Comparison of ENCODE assay signal across 1 cellular context in the genomic region with DNA sequence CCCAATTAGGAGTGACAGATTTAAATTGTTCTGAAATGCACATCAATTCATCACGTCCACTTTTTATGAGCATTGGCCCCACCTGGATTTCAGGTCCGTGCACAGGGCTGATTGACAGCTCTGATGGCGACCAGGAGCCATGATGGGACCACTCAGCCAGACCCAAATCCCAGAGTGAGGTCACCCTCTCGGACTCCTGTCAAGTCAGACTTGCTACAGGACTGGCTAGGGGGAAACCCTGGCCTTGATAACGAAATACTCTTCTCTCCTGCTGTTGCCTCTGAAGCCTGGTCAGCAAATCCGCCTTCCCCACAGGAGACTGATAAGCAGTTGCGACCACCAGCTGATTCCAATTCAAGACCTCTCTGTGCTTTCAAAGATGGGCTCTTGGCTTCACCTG.
TF ChIP-seq lines count a peak whose summit lies in the region.

No MANE protein-coding gene starts in this region.

TF ChIP-seq in WTC11, 78 proteins besides CTCF, POLR2A, EP300 and RAD21 (continued from another document):
- TF ChIP-seq, protein P1, sequence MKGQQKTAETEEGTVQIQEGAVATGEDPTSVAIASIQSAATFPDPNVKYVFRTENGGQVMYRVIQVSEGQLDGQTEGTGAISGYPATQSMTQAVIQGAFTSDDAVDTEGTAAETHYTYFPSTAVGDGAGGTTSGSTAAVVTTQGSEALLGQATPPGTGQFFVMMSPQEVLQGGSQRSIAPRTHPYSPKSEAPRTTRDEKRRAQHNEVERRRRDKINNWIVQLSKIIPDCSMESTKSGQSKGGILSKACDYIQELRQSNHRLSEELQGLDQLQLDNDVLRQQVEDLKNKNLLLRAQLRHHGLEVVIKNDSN (CRISPR knock-in tag; IDR thresholded peaks at IDR 0.05): no peak
- no peak for TF ChIP-seq GRHL2 (CRISPR knock-in tag; IDR thresholded peaks at IDR 0.05; ENCODE audit: insufficient replicate concordance, severe bottlenecking)
- TF ChIP-seq ZNF232 (CRISPR knock-in tag; IDR thresholded peaks at IDR 0.05): no peak
- no peak for TF ChIP-seq EMX1 (CRISPR knock-in tag; IDR thresholded peaks at IDR 0.05)
- TF ChIP-seq, protein P2, sequence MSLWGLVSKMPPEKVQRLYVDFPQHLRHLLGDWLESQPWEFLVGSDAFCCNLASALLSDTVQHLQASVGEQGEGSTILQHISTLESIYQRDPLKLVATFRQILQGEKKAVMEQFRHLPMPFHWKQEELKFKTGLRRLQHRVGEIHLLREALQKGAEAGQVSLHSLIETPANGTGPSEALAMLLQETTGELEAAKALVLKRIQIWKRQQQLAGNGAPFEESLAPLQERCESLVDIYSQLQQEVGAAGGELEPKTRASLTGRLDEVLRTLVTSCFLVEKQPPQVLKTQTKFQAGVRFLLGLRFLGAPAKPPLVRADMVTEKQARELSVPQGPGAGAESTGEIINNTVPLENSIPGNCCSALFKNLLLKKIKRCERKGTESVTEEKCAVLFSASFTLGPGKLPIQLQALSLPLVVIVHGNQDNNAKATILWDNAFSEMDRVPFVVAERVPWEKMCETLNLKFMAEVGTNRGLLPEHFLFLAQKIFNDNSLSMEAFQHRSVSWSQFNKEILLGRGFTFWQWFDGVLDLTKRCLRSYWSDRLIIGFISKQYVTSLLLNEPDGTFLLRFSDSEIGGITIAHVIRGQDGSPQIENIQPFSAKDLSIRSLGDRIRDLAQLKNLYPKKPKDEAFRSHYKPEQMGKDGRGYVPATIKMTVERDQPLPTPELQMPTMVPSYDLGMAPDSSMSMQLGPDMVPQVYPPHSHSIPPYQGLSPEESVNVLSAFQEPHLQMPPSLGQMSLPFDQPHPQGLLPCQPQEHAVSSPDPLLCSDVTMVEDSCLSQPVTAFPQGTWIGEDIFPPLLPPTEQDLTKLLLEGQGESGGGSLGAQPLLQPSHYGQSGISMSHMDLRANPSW (CRISPR knock-in tag; conservative IDR thresholded peaks at IDR 0.05; ENCODE audit: low read depth): no peak
- TF ChIP-seq ZNF423 (CRISPR knock-in tag; IDR thresholded peaks at IDR 0.05): no peak
- no peak for TF ChIP-seq ZSCAN18 (CRISPR knock-in tag; IDR thresholded peaks at IDR 0.05)
- no peak for TF ChIP-seq GTF2I (CRISPR knock-in tag; conservative IDR thresholded peaks at IDR 0.05)
- no peak for TF ChIP-seq IRF2 (CRISPR knock-in tag; IDR thresholded peaks at IDR 0.05; ENCODE audit: borderline replicate concordance, low read depth)
- TF ChIP-seq HMGA2 (CRISPR knock-in tag; IDR thresholded peaks at IDR 0.05): no peak
- TF ChIP-seq, protein P3, sequence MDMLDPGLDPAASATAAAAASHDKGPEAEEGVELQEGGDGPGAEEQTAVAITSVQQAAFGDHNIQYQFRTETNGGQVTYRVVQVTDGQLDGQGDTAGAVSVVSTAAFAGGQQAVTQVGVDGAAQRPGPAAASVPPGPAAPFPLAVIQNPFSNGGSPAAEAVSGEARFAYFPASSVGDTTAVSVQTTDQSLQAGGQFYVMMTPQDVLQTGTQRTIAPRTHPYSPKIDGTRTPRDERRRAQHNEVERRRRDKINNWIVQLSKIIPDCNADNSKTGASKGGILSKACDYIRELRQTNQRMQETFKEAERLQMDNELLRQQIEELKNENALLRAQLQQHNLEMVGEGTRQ (CRISPR knock-in tag; IDR thresholded peaks at IDR 0.05): no peak
